In genomic region chr6:118280210-118280609, GRCh38 we compare ENCODE assay signal across 12 cellular contexts.
DNase-seq lines count a peak whose midpoint lies in the region; ATAC-seq, FAIRE-seq and TF ChIP-seq lines count a peak whose summit lies in the region.
"Had no signal": no experiment of that assay in that cellular context is flagged by ENCODE, and none has a peak within 500 bp of the region (broad histone marks: within the 10 kb centered on the region; RNA-seq: fewer than 3 reads in every experiment).

No MANE protein-coding gene starts in this region.

- H3K9ac ChIP-seq in mammary epithelial cell (ENCODE audit: insufficient read depth, low read length) = no peak overlapping the region

- intact Hi-C loops in mammary epithelial cell (cut with micrococcal nuclease) = loop anchor here (10.0 kb wide), 1 partner anchor 685 kb away; no protein-coding TSS in a partner anchor
- intact Hi-C loops in MCF 10A (cut with micrococcal nuclease) = loop anchor here (5.0 to 10.0 kb wide), 3 partner anchors 438 to 685 kb away; no protein-coding TSS in a partner anchor

- dilution Hi-C loops in mammary epithelial cell (cut with HindIII; ENCODE audit: low sequenced_read_pairs) = no loop called here

- POLR2A ChIA-PET in MCF 10A (lab: Yijun Ruan, JAX) = no interaction called here

- no peaks in the 10 kb centered on the region for H3K9me3 Mint-ChIP-seq in MCF 10A (ENCODE audit: unreplicated experiment)
- H3K9me3 Mint-ChIP-seq in stimulated activated naive CD8-positive, alpha-beta T cell treated with anti-CD3 and anti-CD28 coated beads, Interleukin-15, amount 100 ng/mL, for 72 hours = no peaks in the 10 kb centered on the region

- peak; percentile 6 for DNase-seq in mammary epithelial cell
- DNase-seq in MCF 10A (ENCODE audit: unreplicated experiment) = no peak
- DNase-seq in stimulated activated naive CD8-positive, alpha-beta T cell treated with anti-CD3 and anti-CD28 coated beads, Interleukin-15, amount 100 ng/mL, for 72 hours = no peak
- no peak for DNase-seq in small intestine
- DNase-seq in frontal cortex (ENCODE audit: low spot score in 2 of 2) = no peak
- no peak for DNase-seq in brain microvascular endothelial cell
- DNase-seq: NCI-H2227 treated with DMSO at 0.1 percent for 48 hours had no signal

- H3K4me3 ChIP-seq in mammary epithelial cell (replicated peaks in 1 of 3; ENCODE audit: insufficient read depth in 1 of 3, low read depth in 2 of 3, low read length in 3 of 3) (no peak overlapping the region), small intestine (ENCODE audit: low read depth in 1 of 2, low read length in 2 of 2) (no peak overlapping the region), brain microvascular endothelial cell (ENCODE audit: low read depth, low read length) (no peak overlapping the region)
- H3K4me3 ChIP-seq: A549, cardiac muscle cell, SK-N-MC had no signal

- no peaks in the 10 kb centered on the region for H3K4me1 ChIP-seq in mammary epithelial cell (ENCODE audit: insufficient read depth, low read length)
- no peaks in the 10 kb centered on the region for H3K4me1 ChIP-seq in small intestine (ENCODE audit: control insufficient read depth in 2 of 2, insufficient read depth in 1 of 2, low read depth in 1 of 2, low read length in 1 of 2)
- H3K4me1 ChIP-seq: A549 had no signal

- no peaks in the 10 kb centered on the region for H3K79me2 ChIP-seq in mammary epithelial cell (ENCODE audit: insufficient read depth, low read length)

- no peaks in the 10 kb centered on the region for H4K20me1 ChIP-seq in mammary epithelial cell (ENCODE audit: insufficient read depth, low read length)

- H3K4me2 ChIP-seq in mammary epithelial cell (ENCODE audit: insufficient read depth, low read depth, low read length) = no peak overlapping the region
- H3K4me2 ChIP-seq: A549 had no signal

- no peak for FAIRE-seq in small intestine (lab: Jason Lieb, UNC)
- no peak for FAIRE-seq in frontal cortex (lab: Jason Lieb, UNC)
- FAIRE-seq: A549 had no signal

- H3K27me3 ChIP-seq in mammary epithelial cell (ENCODE audit: insufficient read depth, low read length) = peaks cover 13% of the 10 kb centered on the region
- H3K27me3 ChIP-seq in small intestine (ENCODE audit: control insufficient read depth in 2 of 2, insufficient read depth in 2 of 2, low read length in 2 of 2) = no peaks in the 10 kb centered on the region
- no peaks in the 10 kb centered on the region for H3K27me3 ChIP-seq in brain microvascular endothelial cell (replicated peaks)
- H3K27me3 ChIP-seq: cardiac muscle cell had no signal

- no peak overlapping the region for H3K27ac Mint-ChIP-seq in MCF 10A (ENCODE audit: low read depth, unreplicated experiment)
- H3K27ac Mint-ChIP-seq in stimulated activated naive CD8-positive, alpha-beta T cell treated with anti-CD3 and anti-CD28 coated beads, Interleukin-15, amount 100 ng/mL, for 72 hours = no peak overlapping the region

- WGBS in mammary epithelial cell (ENCODE audit: low coverage, missing lambda C conversion rate) = 64% methylated on average over 2 of the region's 2 CpGs
- WGBS in small intestine, 3 donors = 34 to 45% (median 39%) methylated on average over 2 of the region's 2 CpGs

- ATAC-seq in HG02610 (IDR thresholded peaks at IDR 0.05; ENCODE audit: unreplicated experiment) (peak; percentile 100), HG03442 (IDR thresholded peaks at IDR 0.05; ENCODE audit: unreplicated experiment) (peak; percentile 99)
- peak; percentile 82 for ATAC-seq in stimulated activated naive CD8-positive, alpha-beta T cell treated with anti-CD3 and anti-CD28 coated beads, Interleukin-15, amount 100 ng/mL, for 72 hours
- ATAC-seq: A549 had no signal

- H3K36me3 ChIP-seq in mammary epithelial cell (ENCODE audit: insufficient read depth, low read length) (no peaks in the 10 kb centered on the region), small intestine (ENCODE audit: control insufficient read depth in 2 of 2, insufficient read depth in 2 of 2, low read length in 2 of 2) (no peaks in the 10 kb centered on the region), brain microvascular endothelial cell (replicated peaks) (no peaks in the 10 kb centered on the region)
- H3K36me3 ChIP-seq: cardiac muscle cell had no signal

- H2AFZ ChIP-seq in mammary epithelial cell (ENCODE audit: low read depth, low read length) = no peak overlapping the region

- TF ChIP-seq CTCF in mammary epithelial cell (conservative IDR thresholded peaks at IDR 0.05 in 1 of 2, IDR thresholded peaks at IDR 0.05 in 1 of 2; ENCODE audit: extremely low read depth in 1 of 2, insufficient read depth in 1 of 2, low read depth in 1 of 2, low read length in 2 of 2) = no peak
- no peak for TF ChIP-seq CTCF in MCF 10A (IDR thresholded peaks at IDR 0.05; ENCODE audit: unreplicated experiment)
- TF ChIP-seq CTCF in brain microvascular endothelial cell (IDR thresholded peaks at IDR 0.05; ENCODE audit: low read depth, low read length, missing control alignments) = no peak

- CTCF ChIA-PET in mammary epithelial cell (lab: Charles Lee; ENCODE audit: low non-redundant PET) = no interaction called here
- CTCF ChIA-PET in MCF 10A (lab: Yijun Ruan, JAX) = interaction anchor here (0.6 to 0.7 kb wide), 4 partner anchors 38 to 348 kb away, joined by 3 to 4 read pairs (median 3); no protein-coding TSS in a partner anchor

- H3K27me3 Mint-ChIP-seq in MCF 10A (ENCODE audit: insufficient read depth, unreplicated experiment) = peaks cover 11% of the 10 kb centered on the region
- peaks cover 30% of the 10 kb centered on the region for H3K27me3 Mint-ChIP-seq in stimulated activated naive CD8-positive, alpha-beta T cell treated with anti-CD3 and anti-CD28 coated beads, Interleukin-15, amount 100 ng/mL, for 72 hours

- no peaks in the 10 kb centered on the region for H3K36me3 Mint-ChIP-seq in MCF 10A (ENCODE audit: insufficient read depth, unreplicated experiment)

- in situ Hi-C loops in mammary epithelial cell (cut with MboI; ENCODE audit: low sequenced_read_pairs in 2 of 2) (loop anchor here (5.0 to 25.0 kb wide), 5 partner anchors 232 to 525 kb away; no protein-coding TSS in a partner anchor), brain microvascular endothelial cell (cut with HindIII; ENCODE audit: low pct_ligation_motif_present, low sequenced_read_pairs) (loop anchor here (25.0 kb wide), 1 partner anchor 507 kb away; no protein-coding TSS in a partner anchor)

- H3K4me1 Mint-ChIP-seq in MCF 10A (ENCODE audit: insufficient read depth, unreplicated experiment) = no peaks in the 10 kb centered on the region
- H3K4me1 Mint-ChIP-seq in stimulated activated naive CD8-positive, alpha-beta T cell treated with anti-CD3 and anti-CD28 coated beads, Interleukin-15, amount 100 ng/mL, for 72 hours = peaks cover 5% of the 10 kb centered on the region

- no TSS peak for BruUV-seq in mammary epithelial cell (replicated peaks; lab: Mats Ljungman, UMichigan)
- no TSS peak for BruUV-seq in MCF 10A (replicated peaks; lab: Mats Ljungman, UMichigan)

- H3K4me3 Mint-ChIP-seq in MCF 10A (ENCODE audit: unreplicated experiment) = no peak overlapping the region
- H3K4me3 Mint-ChIP-seq in stimulated activated naive CD8-positive, alpha-beta T cell treated with anti-CD3 and anti-CD28 coated beads, Interleukin-15, amount 100 ng/mL, for 72 hours = no peak overlapping the region

- H3K9me3 ChIP-seq in mammary epithelial cell (replicated peaks; ENCODE audit: insufficient read depth, low read length) = no peaks in the 10 kb centered on the region
- H3K9me3 ChIP-seq in small intestine (ENCODE audit: control insufficient read depth, low read depth) = no peaks in the 10 kb centered on the region
- H3K9me3 ChIP-seq: A549 had no signal

- H3K27ac ChIP-seq in mammary epithelial cell (ENCODE audit: insufficient read depth, low read depth, low read length) (no peak overlapping the region), small intestine (ENCODE audit: low read depth in 1 of 2, low read length in 1 of 2) (no peak overlapping the region), brain microvascular endothelial cell (no peak overlapping the region)
- H3K27ac ChIP-seq: A549, cardiac muscle cell, SK-N-MC had no signal
